Comparison of ENCODE assay signal across 14 cellular contexts in the genomic region with DNA sequence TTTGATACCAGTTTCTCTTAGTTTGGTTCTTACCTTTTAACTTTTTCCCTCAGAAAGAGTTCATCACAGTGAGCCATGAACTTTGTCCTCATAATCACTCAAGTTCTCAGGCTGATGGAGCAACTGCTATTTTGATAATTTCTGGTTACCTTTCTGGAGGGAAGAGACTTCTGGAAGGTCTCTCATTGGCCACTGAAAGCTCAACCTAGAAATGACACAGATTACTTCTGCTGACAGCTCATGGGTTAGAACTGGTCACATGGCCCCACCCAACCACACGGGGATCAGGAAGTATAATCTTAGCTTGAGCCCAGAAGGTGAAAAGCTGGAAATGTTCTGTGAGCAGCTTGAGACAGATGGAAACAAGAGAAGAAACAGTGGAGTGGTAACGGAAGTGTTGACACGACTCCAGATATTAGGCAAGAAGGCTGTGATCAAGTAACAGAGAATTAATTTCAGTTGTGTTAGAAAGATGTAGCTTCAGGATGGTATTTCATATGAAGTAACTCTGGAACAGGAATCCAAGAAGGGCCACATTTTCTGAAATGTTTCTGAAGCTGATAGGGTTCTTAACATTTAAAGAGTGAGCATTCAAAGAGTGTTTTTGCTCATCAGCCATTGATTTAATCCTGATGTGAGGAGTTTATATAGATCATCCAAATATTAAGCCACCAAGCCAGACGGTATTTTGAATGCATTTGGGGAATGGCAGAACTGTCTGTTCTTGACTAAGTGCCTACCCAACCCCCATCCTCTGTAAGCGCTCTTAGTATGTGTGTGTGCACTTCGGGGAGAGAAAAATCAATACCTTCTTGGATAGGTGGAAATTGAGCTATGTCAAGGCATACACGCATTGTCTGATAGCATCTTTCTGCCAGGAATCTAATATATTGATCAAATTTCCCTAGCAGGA. TPM values are rescaled to one million over a fixed set of nuclear protein-coding genes. Genes with fewer than 3 reads are reported as not detected.
A peak's percentile ranks its signal among the peaks of the same experiment; 100 is the strongest.
DNase-seq lines count a peak whose midpoint lies in the region; ATAC-seq and TF ChIP-seq lines count a peak whose summit lies in the region.
"Had no signal": no experiment of that assay in that cellular context is flagged by ENCODE, and none has a peak within 500 bp of the region (broad histone marks: within the 10 kb centered on the region; RNA-seq: fewer than 3 reads in every experiment).

No MANE protein-coding gene starts in this region.

- no peaks in the 10 kb centered on the region for H3K9me3 ChIP-seq in mammary epithelial cell (replicated peaks; ENCODE audit: insufficient read depth, low read length)

- no peaks in the 10 kb centered on the region for H3K27me3 ChIP-seq in mammary epithelial cell (ENCODE audit: insufficient read depth, low read length)
- no peaks in the 10 kb centered on the region for H3K27me3 ChIP-seq in foreskin keratinocyte

- H3K9ac ChIP-seq in mammary epithelial cell (ENCODE audit: insufficient read depth, low read length) = no peak overlapping the region

- H3K27ac Mint-ChIP-seq in MCF 10A (ENCODE audit: low read depth, unreplicated experiment) (no peak overlapping the region), type B pancreatic cell (no peak overlapping the region)
- peak overlapping the region; percentile 61 for H3K27ac Mint-ChIP-seq in activated T-helper 17 cell treated with anti-CD3 and anti-CD28 coated beads, Interleukin-2, amount 50 U/mL, for 72 hours
- H3K27ac Mint-ChIP-seq: activated naive CD4-positive, alpha-beta T cell treated with anti-CD3 and anti-CD28 coated beads for 36 hours; IgD-negative memory B cell; stimulated activated naive B cell treated with anti-CD40 and anti-IgM and Interleukin-4, amounts not matched to agents 10 μg/mL and 1 μg/mL and 100 μg/mL, for 72 hours had no signal

- H3K4me1 Mint-ChIP-seq in MCF 10A (ENCODE audit: insufficient read depth, unreplicated experiment) (no peaks in the 10 kb centered on the region), type B pancreatic cell (ENCODE audit: unreplicated experiment) (peaks cover 30% of the 10 kb centered on the region)
- H3K4me1 Mint-ChIP-seq in activated T-helper 17 cell treated with anti-CD3 and anti-CD28 coated beads, Interleukin-2, amount 50 U/mL, for 72 hours = peaks cover 3% of the 10 kb centered on the region

- no peak for TF ChIP-seq CTCF in mammary epithelial cell (conservative IDR thresholded peaks at IDR 0.05 in 1 of 2, IDR thresholded peaks at IDR 0.05 in 1 of 2; ENCODE audit: extremely low read depth in 1 of 2, insufficient read depth in 1 of 2, low read depth in 1 of 2, low read length in 2 of 2)
- no peak for TF ChIP-seq CTCF in MCF 10A (IDR thresholded peaks at IDR 0.05; ENCODE audit: unreplicated experiment)
- TF ChIP-seq CTCF in type B pancreatic cell (conservative IDR thresholded peaks at IDR 0.05) = no peak
- TF ChIP-seq CTCF in foreskin keratinocyte (conservative IDR thresholded peaks at IDR 0.05) = no peak

- no peaks in the 10 kb centered on the region for H3K36me3 Mint-ChIP-seq in MCF 10A (ENCODE audit: insufficient read depth, unreplicated experiment)
- no peaks in the 10 kb centered on the region for H3K36me3 Mint-ChIP-seq in activated T-helper 17 cell treated with anti-CD3 and anti-CD28 coated beads, Interleukin-2, amount 50 U/mL, for 72 hours (ENCODE audit: low read depth)
- no peaks in the 10 kb centered on the region for H3K36me3 Mint-ChIP-seq in type B pancreatic cell
- H3K36me3 Mint-ChIP-seq: IgD-negative memory B cell; stimulated activated naive B cell treated with anti-CD40 and anti-IgM and Interleukin-4, amounts not matched to agents 10 μg/mL and 1 μg/mL and 100 μg/mL, for 72 hours had no signal

- H3K27ac ChIP-seq in mammary epithelial cell (ENCODE audit: insufficient read depth, low read depth, low read length) (no peak overlapping the region), foreskin keratinocyte (no peak overlapping the region)

- H3K4me3 Mint-ChIP-seq in MCF 10A (ENCODE audit: unreplicated experiment) (no peak overlapping the region), type B pancreatic cell (peak overlapping the region; percentile 29)
- H3K4me3 Mint-ChIP-seq in activated T-helper 17 cell treated with anti-CD3 and anti-CD28 coated beads, Interleukin-2, amount 50 U/mL, for 72 hours = no peak overlapping the region
- H3K4me3 Mint-ChIP-seq: activated naive CD4-positive, alpha-beta T cell treated with anti-CD3 and anti-CD28 coated beads for 36 hours; IgD-negative memory B cell; stimulated activated naive B cell treated with anti-CD40 and anti-IgM and Interleukin-4, amounts not matched to agents 10 μg/mL and 1 μg/mL and 100 μg/mL, for 72 hours had no signal

- H3K4me1 ChIP-seq in mammary epithelial cell (ENCODE audit: insufficient read depth, low read length) (peaks cover 26% of the 10 kb centered on the region), foreskin keratinocyte (peaks cover 23% of the 10 kb centered on the region)

- BruUV-seq in mammary epithelial cell (replicated peaks; lab: Mats Ljungman, UMichigan) (no TSS peak), MCF 10A (replicated peaks; lab: Mats Ljungman, UMichigan) (no TSS peak)

- dilution Hi-C loops in mammary epithelial cell (cut with HindIII; ENCODE audit: low sequenced_read_pairs) = loop anchor here (5.0 kb wide), 1 partner anchor 83 kb away; no protein-coding TSS in a partner anchor

- DNase-seq in mammary epithelial cell = no peak
- no peak for DNase-seq in MCF 10A (ENCODE audit: unreplicated experiment)
- no peak for DNase-seq in left ventricle myocardium superior
- no peak for DNase-seq in type B pancreatic cell (ENCODE audit: extremely low spot score, unreplicated experiment)
- no peak for DNase-seq in foreskin keratinocyte
- DNase-seq in SHP77 (lab: John Stamatoyannopoulos, UW) = no peak
- DNase-seq in activated naive CD4-positive, alpha-beta T cell (lab: John Stamatoyannopoulos, UW) = no peak
- DNase-seq: activated naive CD4-positive, alpha-beta T cell treated with anti-CD3 and anti-CD28 coated beads for 36 hours; AML-193; PC-3; stimulated activated CD4-positive, alpha-beta T cell treated with anti-CD3 and anti-CD28 coated beads, Interleukin-12 subunit alpha, Interleukin-12 subunit beta, amount 100 ng/mL, for 4 hours; stimulated activated naive B cell treated with anti-CD40 and anti-IgM and Interleukin-4, amounts not matched to agents 10 μg/mL and 1 μg/mL and 100 μg/mL, for 72 hours had no signal

- H3K4me3 ChIP-seq in mammary epithelial cell (replicated peaks in 1 of 3; ENCODE audit: insufficient read depth in 1 of 3, low read depth in 2 of 3, low read length in 3 of 3) = no peak overlapping the region

- no peak overlapping the region for H3K4me2 ChIP-seq in mammary epithelial cell (ENCODE audit: insufficient read depth, low read depth, low read length)

- intact Hi-C loops in mammary epithelial cell (cut with micrococcal nuclease) (no loop called here), MCF 10A (cut with micrococcal nuclease) (no loop called here), left ventricle myocardium superior (cut with micrococcal nuclease) (no loop called here)

- in situ Hi-C loops in mammary epithelial cell (cut with MboI; ENCODE audit: low sequenced_read_pairs in 2 of 2) = no loop called here

- POLR2A ChIA-PET in MCF 10A (lab: Yijun Ruan, JAX) = interaction anchor here (0.6 to 2.2 kb wide), 5 partner anchors 12 to 85 kb away, joined by 3 to 9 read pairs (median 3); a partner anchor contains a TSS

- no peaks in the 10 kb centered on the region for H3K9me3 Mint-ChIP-seq in MCF 10A (ENCODE audit: unreplicated experiment)
- no peaks in the 10 kb centered on the region for H3K9me3 Mint-ChIP-seq in activated T-helper 17 cell treated with anti-CD3 and anti-CD28 coated beads, Interleukin-2, amount 50 U/mL, for 72 hours
- H3K9me3 Mint-ChIP-seq in type B pancreatic cell = no peaks in the 10 kb centered on the region
- H3K9me3 Mint-ChIP-seq: activated naive CD4-positive, alpha-beta T cell treated with anti-CD3 and anti-CD28 coated beads for 36 hours; IgD-negative memory B cell had no signal

- H4K20me1 ChIP-seq in mammary epithelial cell (ENCODE audit: insufficient read depth, low read length) = no peaks in the 10 kb centered on the region

- WGBS in mammary epithelial cell (ENCODE audit: low coverage, missing lambda C conversion rate) = 63% methylated on average over 7 of the region's 7 CpGs

- no peaks in the 10 kb centered on the region for H3K36me3 ChIP-seq in mammary epithelial cell (ENCODE audit: insufficient read depth, low read length)

- ATAC-seq in activated T-helper 17 cell treated with anti-CD3 and anti-CD28 coated beads, Interleukin-2, amount 50 U/mL, for 72 hours (replicated peaks) = peak; percentile 56
- ATAC-seq in left ventricle myocardium superior (peak; percentile 34), foreskin keratinocyte (no peak)
- ATAC-seq: PC-3; stimulated activated naive B cell treated with anti-CD40 and anti-IgM and Interleukin-4, amounts not matched to agents 10 μg/mL and 1 μg/mL and 100 μg/mL, for 72 hours had no signal

- CTCF ChIA-PET in mammary epithelial cell (lab: Charles Lee; ENCODE audit: low non-redundant PET) = no interaction called here
- CTCF ChIA-PET in MCF 10A (lab: Yijun Ruan, JAX) = interaction anchor here (0.6 to 3.3 kb wide), 9 partner anchors 8 to 252 kb away, joined by 3 to 12 read pairs (median 5); a partner anchor contains a TSS

- H3K27me3 Mint-ChIP-seq in MCF 10A (ENCODE audit: insufficient read depth, unreplicated experiment) (no peaks in the 10 kb centered on the region), type B pancreatic cell (peaks cover 2% of the 10 kb centered on the region)
- no peaks in the 10 kb centered on the region for H3K27me3 Mint-ChIP-seq in activated T-helper 17 cell treated with anti-CD3 and anti-CD28 coated beads, Interleukin-2, amount 50 U/mL, for 72 hours
- H3K27me3 Mint-ChIP-seq: IgD-negative memory B cell; stimulated activated naive B cell treated with anti-CD40 and anti-IgM and Interleukin-4, amounts not matched to agents 10 μg/mL and 1 μg/mL and 100 μg/mL, for 72 hours had no signal

- no peaks in the 10 kb centered on the region for H3K79me2 ChIP-seq in mammary epithelial cell (ENCODE audit: insufficient read depth, low read length)

- peak overlapping the region; percentile 83 for H2AFZ ChIP-seq in mammary epithelial cell (ENCODE audit: low read depth, low read length)

RNA-seq across cellular contexts. Expression of a gene that starts 21.9 kb away (rescaled TPM):
- total RNA-seq in mammary epithelial cell (100 to 1,000 TPM in 1 of 2 donors, 10 to 100 TPM in 1; 44.1 to 109 TPM), MCF 10A (2022) (38.6 and 39.7 TPM in 2 replicates), left ventricle myocardium superior (43.8 TPM), type B pancreatic cell (ENCODE audit: low replicate concordance) (37.1 and 48.5 TPM in 2 replicates), foreskin keratinocyte (25.1 and 27.6 TPM in 2 replicates)
- polyA plus RNA-seq in mammary epithelial cell (21.4 TPM), foreskin keratinocyte (6.7 and 8.3 TPM in 2 replicates)
- polyA minus RNA-seq in mammary epithelial cell = 62.5 TPM
- total RNA-seq in activated T-helper 17 cell treated with anti-CD3 and anti-CD28 coated beads, Interleukin-2, amount 50 U/mL, for 72 hours = 10 to 100 TPM; 16.4 to 25.4 TPM

RNA-seq across cellular contexts. Expression of a gene that starts 51.1 kb away (rescaled TPM):
- under 1 TPM in 1 of 2 donors, not detected in 1; 0.17 TPM for total RNA-seq in mammary epithelial cell
- polyA plus RNA-seq in mammary epithelial cell = 0.03 TPM
- polyA minus RNA-seq in mammary epithelial cell = not detected
- not detected in 2 replicates for total RNA-seq in MCF 10A (2022)
- not detected for total RNA-seq in activated T-helper 17 cell treated with anti-CD3 and anti-CD28 coated beads, Interleukin-2, amount 50 U/mL, for 72 hours
- 1.5 TPM for total RNA-seq in left ventricle myocardium superior
- total RNA-seq in type B pancreatic cell (ENCODE audit: low replicate concordance) = not detected in 2 replicates
- not detected in 2 replicates for total RNA-seq in foreskin keratinocyte
- polyA plus RNA-seq in foreskin keratinocyte = not detected in 2 replicates
- total RNA-seq: activated naive CD4-positive, alpha-beta T cell treated with anti-CD3 and anti-CD28 coated beads for 36 hours; PC-3 had no signal
- polyA plus RNA-seq: IgD-negative memory B cell had no signal
